In the genomic region with DNA sequence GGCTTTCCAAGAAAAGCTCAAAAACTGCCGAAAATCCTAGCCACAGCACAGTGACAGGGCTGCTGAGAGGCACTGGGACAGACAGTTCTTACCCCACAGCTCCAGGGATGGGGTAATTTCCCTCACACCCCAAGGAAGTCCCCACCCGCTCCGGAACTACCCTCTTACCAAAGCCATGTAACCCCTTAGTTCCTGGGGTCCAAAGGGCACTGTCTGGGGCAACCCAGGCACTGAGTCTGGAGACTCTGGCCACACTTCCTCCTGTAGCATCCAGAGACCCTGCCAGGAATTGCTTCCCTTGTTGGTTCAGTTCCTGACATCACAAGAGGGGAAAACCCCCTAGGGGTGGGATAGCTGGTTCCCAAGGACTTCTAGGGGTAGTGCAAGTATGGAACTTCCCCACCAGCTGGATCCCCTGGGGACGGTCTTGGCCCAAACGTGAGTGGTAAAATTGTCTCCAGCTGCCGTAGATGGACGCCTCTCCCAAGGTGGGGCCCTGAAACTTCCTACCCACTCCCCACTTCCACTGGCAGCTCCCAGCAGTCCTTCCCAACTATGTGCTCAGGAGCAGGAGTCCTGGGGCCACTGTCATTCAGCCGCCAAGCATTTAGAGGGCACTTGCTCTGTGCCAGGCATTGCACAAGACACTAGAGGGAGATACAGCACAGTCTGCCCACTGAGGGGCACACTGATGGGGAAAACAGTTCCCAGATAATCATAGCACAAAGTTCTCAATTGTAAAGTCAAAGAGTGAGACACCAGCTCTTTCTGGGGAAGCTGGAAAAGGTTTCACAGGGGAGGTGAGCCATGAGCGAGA, we compare ENCODE assay signal across 12 cellular contexts. TPM values are rescaled to one million over a fixed set of nuclear protein-coding genes. Genes with fewer than 3 reads are reported as not detected.
DNase-seq lines count a peak whose midpoint lies in the region; ATAC-seq and TF ChIP-seq lines count a peak whose summit lies in the region.
"Had no signal": no experiment of that assay in that cellular context is flagged by ENCODE, and none has a peak within 500 bp of the region (broad histone marks: within the 10 kb centered on the region; RNA-seq: fewer than 3 reads in every experiment).

No MANE protein-coding gene starts in this region.

- H3K4me3 Mint-ChIP-seq in activated naive CD8-positive, alpha-beta T cell treated with anti-CD3 and anti-CD28 coated beads, Interleukin-2, amount 50 U/mL, for 24 hours = no peak overlapping the region
- no peak overlapping the region for H3K4me3 Mint-ChIP-seq in activated naive CD8-positive, alpha-beta T cell treated with anti-CD3 and anti-CD28 coated beads for 36 hours
- no peak overlapping the region for H3K4me3 Mint-ChIP-seq in endothelial cell (ENCODE audit: unreplicated experiment)

- POLR2A ChIA-PET in OCI-LY7 (lab: Charles Lee) = interaction anchor here (0.8 to 3.7 kb wide), 9 partner anchors 14 to 110 kb away, joined by 3 to 34 read pairs (median 4); no protein-coding TSS in a partner anchor

- 0 out of 2 replicates have a peak overlapping the region, but pooled peaks have one; percentile 2 for H3K4me2 ChIP-seq in OCI-LY7 (ENCODE audit: low read length)

- H3K9me3 Mint-ChIP-seq in activated naive CD8-positive, alpha-beta T cell treated with anti-CD3 and anti-CD28 coated beads, Interleukin-2, amount 50 U/mL, for 24 hours = no peaks in the 10 kb centered on the region
- no peaks in the 10 kb centered on the region for H3K9me3 Mint-ChIP-seq in activated naive CD8-positive, alpha-beta T cell treated with anti-CD3 and anti-CD28 coated beads for 36 hours
- no peaks in the 10 kb centered on the region for H3K9me3 Mint-ChIP-seq in endothelial cell (ENCODE audit: unreplicated experiment)

- H3K9me3 ChIP-seq in OCI-LY7 (ENCODE audit: low read length) = no peaks in the 10 kb centered on the region
- H3K9me3 ChIP-seq in upper lobe of left lung = no peaks in the 10 kb centered on the region
- H3K9me3 ChIP-seq: Caco-2, ovary had no signal

- TF ChIP-seq POLR2A in upper lobe of left lung (IDR thresholded peaks at IDR 0.05) = no peak

- no peaks in the 10 kb centered on the region for H3K79me2 ChIP-seq in OCI-LY7 (ENCODE audit: insufficient read depth, low read depth, low read length)

- no peaks in the 10 kb centered on the region for H3K36me3 Mint-ChIP-seq in activated naive CD8-positive, alpha-beta T cell treated with anti-CD3 and anti-CD28 coated beads, Interleukin-2, amount 50 U/mL, for 24 hours (ENCODE audit: low read depth)
- no peaks in the 10 kb centered on the region for H3K36me3 Mint-ChIP-seq in activated naive CD8-positive, alpha-beta T cell treated with anti-CD3 and anti-CD28 coated beads for 36 hours
- peaks cover 5% of the 10 kb centered on the region for H3K36me3 Mint-ChIP-seq in endothelial cell (ENCODE audit: low read depth, unreplicated experiment)

- no peak for TF ChIP-seq EP300 in upper lobe of left lung (IDR thresholded peaks at IDR 0.05)

- H3K36me3 ChIP-seq in OCI-LY7 (ENCODE audit: insufficient read depth, low read length) = no peaks in the 10 kb centered on the region
- H3K36me3 ChIP-seq in upper lobe of left lung = peaks cover 0 to 5% (median 0%) of the 10 kb centered on the region in 4 donors
- H3K36me3 ChIP-seq: ovary had no signal

- no peaks in the 10 kb centered on the region for H4K20me1 ChIP-seq in OCI-LY7 (ENCODE audit: insufficient read depth, low read length)

- H3K27me3 ChIP-seq in upper lobe of left lung = no peaks in the 10 kb centered on the region
- H3K27me3 ChIP-seq: ovary had no signal

- CTCF ChIA-PET in OCI-LY7 (lab: Charles Lee; ENCODE audit: unreplicated experiment) = interaction anchor here (0.9 to 4.6 kb wide), 5 partner anchors 15 to 73 kb away, joined by 3 to 40 read pairs (median 4); no protein-coding TSS in a partner anchor

- WGBS in upper lobe of left lung, 2 donors = 42 to 60% methylated on average over 9 of the region's 9 CpGs

- no peaks in the 10 kb centered on the region for H3K9me2 ChIP-seq in OCI-LY7 (ENCODE audit: insufficient read depth, low read length)

- H3K27ac Mint-ChIP-seq in activated naive CD8-positive, alpha-beta T cell treated with anti-CD3 and anti-CD28 coated beads, Interleukin-2, amount 50 U/mL, for 24 hours = no peak overlapping the region
- H3K27ac Mint-ChIP-seq in activated naive CD8-positive, alpha-beta T cell treated with anti-CD3 and anti-CD28 coated beads for 36 hours = no peak overlapping the region
- no peak overlapping the region for H3K27ac Mint-ChIP-seq in endothelial cell (ENCODE audit: unreplicated experiment)

- H3K27ac ChIP-seq in OCI-LY7 (ENCODE audit: low read depth, low read length, poor library complexity, severe bottlenecking) (no peak overlapping the region), upper lobe of left lung (peak overlapping the region; percentile 54 to 80 (median 62))
- H3K27ac ChIP-seq: ovary had no signal

- DNase-seq in activated naive CD8-positive, alpha-beta T cell treated with anti-CD3 and anti-CD28 coated beads, Interleukin-2, amount 50 U/mL, for 24 hours = no peak
- DNase-seq in activated naive CD8-positive, alpha-beta T cell treated with anti-CD3 and anti-CD28 coated beads for 36 hours = no peak
- DNase-seq in OCI-LY7 (ENCODE audit: low spot score) = peak; percentile 51
- DNase-seq in foreskin fibroblast = peak; percentile 14 to 44
- peak in 1 of 2 donors; percentile 52 for DNase-seq in upper lobe of left lung
- no peak for DNase-seq in anterior cingulate cortex (lab: John Stamatoyannopoulos, UW)
- no peak for DNase-seq in endothelial cell (ENCODE audit: low spot score)
- DNase-seq: NCI-H2029, ovary had no signal

- H2AFZ ChIP-seq in OCI-LY7 (ENCODE audit: low read length) = no peak overlapping the region

- intact Hi-C loops in OCI-LY7 (cut with micrococcal nuclease; ENCODE audit: unreplicated experiment) = loop anchor here (1.0 kb wide), 2 partner anchors 58 to 619 kb away; no protein-coding TSS in a partner anchor

- H3K4me1 Mint-ChIP-seq in activated naive CD8-positive, alpha-beta T cell treated with anti-CD3 and anti-CD28 coated beads, Interleukin-2, amount 50 U/mL, for 24 hours = peaks cover 3% of the 10 kb centered on the region
- H3K4me1 Mint-ChIP-seq in activated naive CD8-positive, alpha-beta T cell treated with anti-CD3 and anti-CD28 coated beads for 36 hours = no peaks in the 10 kb centered on the region
- peaks cover 11% of the 10 kb centered on the region for H3K4me1 Mint-ChIP-seq in endothelial cell (ENCODE audit: unreplicated experiment)

- peak; percentile 77 for TF ChIP-seq CTCF in OCI-LY7 (conservative IDR thresholded peaks at IDR 0.05; ENCODE audit: low read length)
- no peak for TF ChIP-seq CTCF in foreskin fibroblast (IDR thresholded peaks at IDR 0.05; ENCODE audit: low read depth, low read length)
- TF ChIP-seq CTCF in upper lobe of left lung (IDR thresholded peaks at IDR 0.05) = no peak
- no peak for TF ChIP-seq CTCF in endothelial cell (IDR thresholded peaks at IDR 0.05; ENCODE audit: unreplicated experiment)

- ATAC-seq in activated naive CD8-positive, alpha-beta T cell treated with anti-CD3 and anti-CD28 coated beads, Interleukin-2, amount 50 U/mL, for 24 hours = peak; percentile 25
- peak; percentile 47 for ATAC-seq in upper lobe of left lung (ENCODE audit: low FRiP score in 2 of 2)
- ATAC-seq in GM21529 (IDR thresholded peaks at IDR 0.05; ENCODE audit: unreplicated experiment) = no peak

- H3K4me1 ChIP-seq in OCI-LY7 (ENCODE audit: insufficient read depth, low read length, poor library complexity, severe bottlenecking) (peaks cover 59% of the 10 kb centered on the region), upper lobe of left lung (peaks cover 12 to 22% (median 21%) of the 10 kb centered on the region in 4 donors)

- peaks cover 46% of the 10 kb centered on the region for H3K27me3 Mint-ChIP-seq in activated naive CD8-positive, alpha-beta T cell treated with anti-CD3 and anti-CD28 coated beads, Interleukin-2, amount 50 U/mL, for 24 hours
- peaks cover 52% of the 10 kb centered on the region for H3K27me3 Mint-ChIP-seq in activated naive CD8-positive, alpha-beta T cell treated with anti-CD3 and anti-CD28 coated beads for 36 hours
- peaks cover 5% of the 10 kb centered on the region for H3K27me3 Mint-ChIP-seq in endothelial cell (ENCODE audit: unreplicated experiment)

- no TSS peak for BruUV-seq in OCI-LY7 (replicated peaks; lab: Mats Ljungman, UMichigan)

- H3K4me3 ChIP-seq in OCI-LY7 (ENCODE audit: low read depth, low read length, poor library complexity, severe bottlenecking) = no peak overlapping the region
- no peak overlapping the region for H3K4me3 ChIP-seq in foreskin fibroblast (ENCODE audit: low read depth in 1 of 2, low read length in 2 of 2)
- no peak overlapping the region for H3K4me3 ChIP-seq in upper lobe of left lung
- H3K4me3 ChIP-seq: ovary had no signal

RNA-seq across cellular contexts. Expression of gene HCK, which starts 17.3 kb away (rescaled TPM):
- total RNA-seq in activated naive CD8-positive, alpha-beta T cell treated with anti-CD3 and anti-CD28 coated beads for 36 hours = not detected
- 0.19 TPM in 1 of 2 replicates, not detected in the other for total RNA-seq in OCI-LY7 (2014; rRNA removed; shearing (Covaris generic))
- total RNA-seq in OCI-LY7 (2022) (2.2 and 3.2 TPM in 2 replicates), upper lobe of left lung (10 to 100 TPM; 27.7 to 93.9 (median 69.1) TPM), endothelial cell (ENCODE audit: unreplicated experiment) (0.54 TPM)
- total RNA-seq: Caco-2, fibroblast of lung had no signal

RNA-seq across cellular contexts. Expression of gene CCM2L, which starts 24.6 kb away (rescaled TPM):
- not detected for total RNA-seq in activated naive CD8-positive, alpha-beta T cell treated with anti-CD3 and anti-CD28 coated beads for 36 hours
- not detected in 2 replicates for total RNA-seq in OCI-LY7 (2014; rRNA removed; shearing (Covaris generic))
- total RNA-seq in OCI-LY7 (2022) = 0.92 and 1.4 TPM in 2 replicates
- total RNA-seq in upper lobe of left lung = 10 to 100 TPM in 2 of 6 donors, 1 to 10 TPM in 4; 4.2 to 29.2 (median 8.3) TPM
- total RNA-seq in endothelial cell (ENCODE audit: unreplicated experiment) = 27.2 TPM
- total RNA-seq: fibroblast of lung had no signal

Comparison
In these comparisons a context has a peak if more than half of its experiments do, and no peak if none do; other contexts are left out.
1. DNase-seq: peak in OCI-LY7 (single experiment) and foreskin fibroblast (2 of 2); none in activated naive CD8-positive, alpha-beta T cell treated with anti-CD3 and anti-CD28 coated beads, Interleukin-2, amount 50 U/mL, for 24 hours (single experiment), activated naive CD8-positive, alpha-beta T cell treated with anti-CD3 and anti-CD28 coated beads for 36 hours (single experiment), anterior cingulate cortex (0 of 58) and endothelial cell (single experiment).
2. RNA of gene HCK, which starts 17.3 kb away (total RNA-seq): 27.7 to 93.9 TPM in upper lobe of left lung; 0.19 to 3.2 TPM in OCI-LY7, 0.54 TPM in endothelial cell (single experiment) and not detected in activated naive CD8-positive, alpha-beta T cell treated with anti-CD3 and anti-CD28 coated beads for 36 hours; every median in the first group is over 4 times any median in the second.